ENCODE assay signal across 8 cellular contexts in the genomic region with DNA sequence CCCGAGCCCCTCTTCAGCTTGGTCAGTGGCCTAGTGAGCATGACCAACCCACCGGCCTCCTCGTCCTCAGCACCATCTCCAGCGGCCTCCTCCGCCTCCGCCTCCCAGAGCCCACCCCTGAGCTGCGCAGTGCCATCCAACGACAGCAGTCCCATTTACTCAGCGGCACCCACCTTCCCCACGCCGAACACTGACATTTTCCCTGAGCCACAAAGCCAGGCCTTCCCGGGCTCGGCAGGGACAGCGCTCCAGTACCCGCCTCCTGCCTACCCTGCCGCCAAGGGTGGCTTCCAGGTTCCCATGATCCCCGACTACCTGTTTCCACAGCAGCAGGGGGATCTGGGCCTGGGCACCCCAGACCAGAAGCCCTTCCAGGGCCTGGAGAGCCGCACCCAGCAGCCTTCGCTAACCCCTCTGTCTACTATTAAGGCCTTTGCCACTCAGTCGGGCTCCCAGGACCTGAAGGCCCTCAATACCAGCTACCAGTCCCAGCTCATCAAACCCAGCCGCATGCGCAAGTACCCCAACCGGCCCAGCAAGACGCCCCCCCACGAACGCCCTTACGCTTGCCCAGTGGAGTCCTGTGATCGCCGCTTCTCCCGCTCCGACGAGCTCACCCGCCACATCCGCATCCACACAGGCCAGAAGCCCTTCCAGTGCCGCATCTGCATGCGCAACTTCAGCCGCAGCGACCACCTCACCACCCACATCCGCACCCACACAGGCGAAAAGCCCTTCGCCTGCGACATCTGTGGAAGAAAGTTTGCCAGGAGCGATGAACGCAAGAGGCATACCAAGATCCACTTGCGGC. TPM values are rescaled to one million over a fixed set of nuclear protein-coding genes. Genes with fewer than 3 reads are reported as not detected.
DNase-seq lines count a peak whose midpoint lies in the region; ATAC-seq, FAIRE-seq and TF ChIP-seq lines count a peak whose summit lies in the region.

No MANE protein-coding gene starts in this region.

- H3K4me2 ChIP-seq in mesenchymal stem cell (ENCODE audit: low read length, poor library complexity, severe bottlenecking) = peak overlapping the region; percentile 84

- H3K14ac ChIP-seq in mesenchymal stem cell (ENCODE audit: low read length in 2 of 2) = no peak overlapping the region

- peaks cover 0 to 25% (median 16%) of the 10 kb centered on the region in 9 donors for H3K36me3 ChIP-seq in heart left ventricle
- H3K36me3 ChIP-seq in bronchial epithelial cell (ENCODE audit: control insufficient read depth, insufficient read depth, low read length) = peaks cover 21% of the 10 kb centered on the region
- peaks cover 13 to 16% of the 10 kb centered on the region in 2 experiments for H3K36me3 ChIP-seq in mesenchymal stem cell (ENCODE audit: control insufficient read depth in 1 of 2, insufficient read depth in 2 of 2, low read depth in 1 of 2, low read length in 2 of 2)
- no peaks in the 10 kb centered on the region for H3K36me3 ChIP-seq in uterus

- no peak overlapping the region for H2BK12ac ChIP-seq in mesenchymal stem cell (ENCODE audit: low read length in 2 of 2)

- H3K4ac ChIP-seq in mesenchymal stem cell (ENCODE audit: low read depth in 1 of 2, low read length in 2 of 2) = no peak overlapping the region

- peak overlapping the region; percentile 62 to 95 (median 86) for H3K4me3 ChIP-seq in heart left ventricle
- peak overlapping the region; percentile 68 for H3K4me3 ChIP-seq in bronchial epithelial cell (ENCODE audit: low read depth, low read length)
- peak overlapping the region; percentile 77 to 92 for H3K4me3 ChIP-seq in mesenchymal stem cell (ENCODE audit: insufficient read depth in 1 of 2, low read depth in 1 of 2, low read length in 2 of 2)
- peak overlapping the region; percentile 69 to 75 for H3K4me3 ChIP-seq in uterus

- ATAC-seq in heart left ventricle = no peak
- no peak for ATAC-seq in GM18870 (IDR thresholded peaks at IDR 0.05; ENCODE audit: unreplicated experiment)

- peaks cover 0 to 41% (median 27%) of the 10 kb centered on the region in 12 donors for H3K4me1 ChIP-seq in heart left ventricle
- H3K4me1 ChIP-seq in mesenchymal stem cell (ENCODE audit: control insufficient read depth, insufficient read depth, low read depth, low read length) = peaks cover 27% of the 10 kb centered on the region
- H3K4me1 ChIP-seq in uterus = peaks cover 0 to 8% of the 10 kb centered on the region in 2 donors

- H2AFZ ChIP-seq in mesenchymal stem cell (ENCODE audit: low read depth, low read length) = no peak overlapping the region

- H3K9ac ChIP-seq in mesenchymal stem cell (ENCODE audit: low read length) = peak overlapping the region; percentile 94

- H3K27me3 ChIP-seq in heart left ventricle (no peaks in the 10 kb centered on the region), bronchial epithelial cell (ENCODE audit: control insufficient read depth, insufficient read depth, low read length) (no peaks in the 10 kb centered on the region), mesenchymal stem cell (ENCODE audit: control insufficient read depth in 1 of 2, insufficient read depth in 1 of 2, low read length in 2 of 2) (no peaks in the 10 kb centered on the region), uterus (no peaks in the 10 kb centered on the region)

- DNase-seq in heart left ventricle = no peak
- DNase-seq in cardiac septum (ENCODE audit: low spot score) = no peak
- no peak for DNase-seq in bronchial epithelial cell (ENCODE audit: low read depth)
- DNase-seq in mesenchymal stem cell = peak; percentile 62
- DNase-seq in uterus = peak in 1 of 2 donors; percentile 38
- DNase-seq in central memory CD4-positive, alpha-beta T cell = no peak
- no peak for DNase-seq in stimulated activated CD4-positive, alpha-beta T cell treated with anti-CD3 and anti-CD28 coated beads, Interleukin-4, amount 100 ng/mL, for 1 hour

- 86 to 91% (median 88%) methylated on average over 42 to 45 of the region's 45 CpGs for WGBS in heart left ventricle, 4 donors
- WGBS in mesenchymal stem cell = 97% methylated on average over 45 of the region's 45 CpGs

- H3K79me1 ChIP-seq in mesenchymal stem cell (replicated peaks; ENCODE audit: low read length, poor library complexity, severe bottlenecking) = peaks cover 5% of the 10 kb centered on the region

- no peak overlapping the region for H3K18ac ChIP-seq in mesenchymal stem cell (ENCODE audit: low read depth in 1 of 2, low read length in 2 of 2)

- no peak overlapping the region for H4K91ac ChIP-seq in mesenchymal stem cell (ENCODE audit: low read length)

- H4K8ac ChIP-seq in mesenchymal stem cell (ENCODE audit: low read length) = no peak overlapping the region

- no peak overlapping the region for H2BK15ac ChIP-seq in mesenchymal stem cell (ENCODE audit: low read depth, poor library complexity, severe bottlenecking)

- H3K27ac ChIP-seq in heart left ventricle = peak overlapping the region in 3 of 12 donors; percentile 95 to 99 (median 98)
- H3K27ac ChIP-seq in mesenchymal stem cell (ENCODE audit: low read length, poor library complexity, severe bottlenecking) = no peak overlapping the region
- peak overlapping the region; percentile 4 to 99 for H3K27ac ChIP-seq in uterus

- H3K9me3 ChIP-seq in heart left ventricle (no peaks in the 10 kb centered on the region), mesenchymal stem cell (ENCODE audit: control insufficient read depth, low read length) (no peaks in the 10 kb centered on the region), uterus (no peaks in the 10 kb centered on the region)

- intact Hi-C loops in heart left ventricle (cut with DNase I) (loop anchor here in 1 of 10 donors (5.0 kb wide), 1 partner anchor 35 kb away; no protein-coding TSS in a partner anchor), cardiac septum (cut with DNase I) (no loop called here), uterus (cut with DNase I; ENCODE audit: low total_unique reads) (no loop called here)

- no peak overlapping the region for H2AK5ac ChIP-seq in mesenchymal stem cell (ENCODE audit: low read length, severe bottlenecking)

- no peak overlapping the region for H3K23ac ChIP-seq in mesenchymal stem cell (ENCODE audit: low read length in 2 of 2)

- FAIRE-seq in bronchial epithelial cell (lab: Jason Lieb, UNC) = no peak

- TF ChIP-seq CTCF in heart left ventricle (IDR thresholded peaks at IDR 0.05) (no peak), bronchial epithelial cell (IDR thresholded peaks at IDR 0.05; ENCODE audit: insufficient read depth, low read length, severe bottlenecking) (no peak), uterus (IDR thresholded peaks at IDR 0.05) (no peak)

- no peak overlapping the region for H2BK120ac ChIP-seq in mesenchymal stem cell (ENCODE audit: low read depth, low read length)

- TF ChIP-seq POLR2A in heart left ventricle (IDR thresholded peaks at IDR 0.05) (no peak), uterus (IDR thresholded peaks at IDR 0.05) (no peak)

- no peak overlapping the region for H2BK5ac ChIP-seq in mesenchymal stem cell (ENCODE audit: low read depth, low read length, poor library complexity, severe bottlenecking)

RNA-seq across cellular contexts. Expression of a gene that starts 1.8 kb away (rescaled TPM):
- total RNA-seq in heart left ventricle = 100 to 1,000 TPM in 1 of 9 donors, 10 to 100 TPM in 4, 1 to 10 TPM in 4; 4.0 to 133 (median 15.3) TPM
- polyA plus RNA-seq in heart left ventricle = 10 to 100 TPM; 13.9 to 16.2 TPM
- 66.8 TPM for total RNA-seq in cardiac septum
- total RNA-seq in bronchial epithelial cell = 6.1 and 9.0 TPM in 2 replicates
- 459 TPM for polyA plus RNA-seq in mesenchymal stem cell (2013, experiment 1 of 2)
- polyA plus RNA-seq in mesenchymal stem cell (2013, experiment 2 of 2) = 434 TPM
- total RNA-seq in uterus = 100 to 1,000 TPM in 1 of 4 donors, 10 to 100 TPM in 1, 1 to 10 TPM in 2; 2.6 to 123 (median 35.2) TPM

RNA-seq across cellular contexts. Expression of a gene that starts 28.2 kb away (rescaled TPM):
- total RNA-seq in heart left ventricle = 10 to 100 TPM in 3 of 9 donors, 1 to 10 TPM in 6; 1.6 to 11.2 (median 6.2) TPM
- 1 to 10 TPM; 2.8 to 3.9 TPM for polyA plus RNA-seq in heart left ventricle
- total RNA-seq in cardiac septum = 10.8 TPM
- 2.4 and 4.5 TPM in 2 replicates for total RNA-seq in bronchial epithelial cell
- 9.4 TPM for polyA plus RNA-seq in mesenchymal stem cell (2013, experiment 1 of 2)
- 9.3 TPM for polyA plus RNA-seq in mesenchymal stem cell (2013, experiment 2 of 2)
- 10 to 100 TPM in 1 of 4 donors, 1 to 10 TPM in 2, under 1 TPM in 1; 0.77 to 14.1 (median 5.0) TPM for total RNA-seq in uterus
